ENCODE assay signal across 9 cellular contexts in genomic region chr16:67872131-67872630, GRCh38. TPM values are rescaled to one million over a fixed set of nuclear protein-coding genes. Genes with fewer than 3 reads are reported as not detected.
DNase-seq lines count a peak whose midpoint lies in the region; ATAC-seq and TF ChIP-seq lines count a peak whose summit lies in the region.
"Had no signal": no experiment of that assay in that cellular context is flagged by ENCODE, and none has a peak within 500 bp of the region (broad histone marks: within the 10 kb centered on the region; RNA-seq: fewer than 3 reads in every experiment).

No MANE protein-coding gene starts in this region.

- H3K4me3 Mint-ChIP-seq in Caco-2 (ENCODE audit: unreplicated experiment) (peak overlapping the region; percentile 90), osteocyte (ENCODE audit: unreplicated experiment) (peak overlapping the region; percentile 92)

- H2AFZ ChIP-seq in OCI-LY3 (ENCODE audit: low read depth, low read length), result peak overlapping the region; percentile 44; the same call in 1 of the 2 replicates

- no TSS peak for BruUV-seq in Caco-2 (replicated peaks; lab: Mats Ljungman, UMichigan)

- H4K20me1 ChIP-seq in OCI-LY3 (ENCODE audit: insufficient read depth, low read length), result peaks cover 15% of the 10 kb centered on the region

- H3K36me3 Mint-ChIP-seq in Caco-2 (ENCODE audit: insufficient read depth, unreplicated experiment) (peaks cover 77% of the 10 kb centered on the region), osteocyte (ENCODE audit: unreplicated experiment) (peaks cover 23% of the 10 kb centered on the region)

- no peaks in the 10 kb centered on the region for H3K9me3 ChIP-seq in Caco-2
- no peaks in the 10 kb centered on the region for H3K9me3 ChIP-seq in OCI-LY3 (ENCODE audit: insufficient read depth, low read length)
- no peaks in the 10 kb centered on the region for H3K9me3 ChIP-seq in effector memory CD4-positive, alpha-beta T cell (ENCODE audit: control insufficient read depth, low read length)

- H3K9me3 Mint-ChIP-seq in Caco-2 (ENCODE audit: unreplicated experiment), result no peaks in the 10 kb centered on the region
- H3K9me3 Mint-ChIP-seq in osteocyte (ENCODE audit: unreplicated experiment), result no peaks in the 10 kb centered on the region

- H3K4me3 ChIP-seq in Caco-2 (ENCODE audit: low read depth, low read length) (peak overlapping the region; percentile 93; the same call in 1 of the 2 replicates), OCI-LY3 (ENCODE audit: low read length) (peak overlapping the region; percentile 95)
- peak overlapping the region; percentile 89 for H3K4me3 ChIP-seq in effector memory CD4-positive, alpha-beta T cell (ENCODE audit: insufficient read depth, low read depth, low read length, poor library complexity, severe bottlenecking)

- peak overlapping the region; percentile 52 for H3K27ac ChIP-seq in OCI-LY3 (ENCODE audit: low read length)
- H3K27ac ChIP-seq in effector memory CD4-positive, alpha-beta T cell (ENCODE audit: insufficient read depth, low read length, poor library complexity, severe bottlenecking), result peak overlapping the region; percentile 82

- CTCF ChIA-PET in Caco-2 (lab: Charles Lee), result interaction anchor here (1.4 kb wide), 1 partner anchor 55 kb away, joined by 6 read pairs; no protein-coding TSS in a partner anchor

- H3K4me1 ChIP-seq in Caco-2 (peaks cover 7% of the 10 kb centered on the region; the same call in 1 of the 2 replicates), OCI-LY3 (ENCODE audit: low read length) (peaks cover 14% of the 10 kb centered on the region)
- peaks cover 32% of the 10 kb centered on the region for H3K4me1 ChIP-seq in effector memory CD4-positive, alpha-beta T cell (ENCODE audit: control insufficient read depth, insufficient read depth, low read length, poor library complexity, severe bottlenecking)

- peak overlapping the region; percentile 98 for H3K4me2 ChIP-seq in OCI-LY3 (ENCODE audit: low read length)

- H3K27me3 ChIP-seq in Caco-2 (replicated peaks; ENCODE audit: control insufficient read depth, insufficient read depth, low read length) (no peaks in the 10 kb centered on the region), OCI-LY3 (ENCODE audit: low read depth, low read length) (no peaks in the 10 kb centered on the region)
- H3K27me3 ChIP-seq in effector memory CD4-positive, alpha-beta T cell (replicated peaks; ENCODE audit: control insufficient read depth, insufficient read depth, low read length, poor library complexity, severe bottlenecking), result no peaks in the 10 kb centered on the region

- TF ChIP-seq CTCF in Caco-2 (IDR thresholded peaks at IDR 0.05; ENCODE audit: insufficient read depth in 1 of 2, low read depth in 1 of 2, low read length in 1 of 2, severe bottlenecking in 1 of 2, unreplicated experiment in 1 of 2), result no peak
- no peak for TF ChIP-seq CTCF in OCI-LY3 (IDR thresholded peaks at IDR 0.05; ENCODE audit: low read depth, low read length)
- TF ChIP-seq CTCF in osteocyte (IDR thresholded peaks at IDR 0.05), result no peak

- peaks cover 37% of the 10 kb centered on the region for H3K79me2 ChIP-seq in OCI-LY3 (ENCODE audit: low read length)

- H3K36me3 ChIP-seq in Caco-2 (ENCODE audit: control insufficient read depth, insufficient read depth, low read length) (peaks cover 15% of the 10 kb centered on the region), OCI-LY3 (replicated peaks; ENCODE audit: low read depth, low read length) (peaks cover 22% of the 10 kb centered on the region)
- H3K36me3 ChIP-seq in effector memory CD4-positive, alpha-beta T cell (ENCODE audit: control insufficient read depth, insufficient read depth, low read length), result peaks cover 32% of the 10 kb centered on the region

- no peak for ATAC-seq in GM18511 (IDR thresholded peaks at IDR 0.05; ENCODE audit: unreplicated experiment)
- no peak for ATAC-seq in HG03432 (IDR thresholded peaks at IDR 0.05; ENCODE audit: unreplicated experiment)

- no peaks in the 10 kb centered on the region for H3K27me3 Mint-ChIP-seq in Caco-2 (ENCODE audit: insufficient read depth, unreplicated experiment)
- no peaks in the 10 kb centered on the region for H3K27me3 Mint-ChIP-seq in osteocyte (ENCODE audit: unreplicated experiment)

- DNase-seq in Caco-2 (no peak), osteocyte (ENCODE audit: extremely low spot score, unreplicated experiment) (no peak), kidney glomerular epithelial cell (lab: John Stamatoyannopoulos, UW) (no peak), GM19238 (ENCODE audit: insufficient read length, low spot score) (no peak)
- DNase-seq in effector memory CD4-positive, alpha-beta T cell, result no peak

- H3K9ac ChIP-seq in OCI-LY3 (ENCODE audit: low read length), result peak overlapping the region; percentile 77

- intact Hi-C loops in Caco-2 (cut with micrococcal nuclease; ENCODE audit: unreplicated experiment), result loop anchor here (2.0 kb wide), 2 partner anchors 25 to 55 kb away; partner anchors contain the start of genes CENPT and NUTF2

- H3K4me1 Mint-ChIP-seq in Caco-2 (ENCODE audit: low read depth, unreplicated experiment) (peaks cover 20% of the 10 kb centered on the region), osteocyte (ENCODE audit: unreplicated experiment) (peaks cover 26% of the 10 kb centered on the region)

- H3K27ac Mint-ChIP-seq in Caco-2 (ENCODE audit: unreplicated experiment) (peak overlapping the region; percentile 87), osteocyte (ENCODE audit: unreplicated experiment) (peak overlapping the region; percentile 77)

- POLR2A ChIA-PET in Caco-2 (lab: Charles Lee), result no interaction called here

RNA-seq across cellular contexts. Expression of gene EDC4, which starts 0.7 kb away (rescaled TPM):
- total RNA-seq in Caco-2 (2022), result 124 and 139 TPM in 2 replicates
- total RNA-seq in osteocyte, result 68.2 and 75.4 TPM in 2 replicates

RNA-seq across cellular contexts. Expression of gene NRN1L, which starts 12.5 kb away (rescaled TPM):
- total RNA-seq in Caco-2 (2022) (0.93 TPM in 1 of 2 replicates, not detected in the other), osteocyte (1.4 and 1.5 TPM in 2 replicates)
- total RNA-seq: HT1080 had no signal

RNA-seq across cellular contexts. Expression of gene PSKH1, which starts 20.9 kb away (rescaled TPM):
- 35.1 and 41.3 TPM in 2 replicates for total RNA-seq in Caco-2 (2022)
- total RNA-seq in osteocyte, result 43.9 and 45.5 TPM in 2 replicates

RNA-seq across cellular contexts. Expression of gene CENPT, which starts 24.7 kb away (rescaled TPM):
- total RNA-seq in Caco-2 (2022), result 70.9 and 80.1 TPM in 2 replicates
- total RNA-seq in osteocyte, result 46.3 and 51.2 TPM in 2 replicates

RNA-seq across cellular contexts. Expression of gene NUTF2, which starts 25.4 kb away (rescaled TPM):
- total RNA-seq in Caco-2 (2022) (239 and 245 TPM in 2 replicates), osteocyte (121 and 125 TPM in 2 replicates)
